8 cellular contexts compared by ENCODE assay signal in the genomic region with DNA sequence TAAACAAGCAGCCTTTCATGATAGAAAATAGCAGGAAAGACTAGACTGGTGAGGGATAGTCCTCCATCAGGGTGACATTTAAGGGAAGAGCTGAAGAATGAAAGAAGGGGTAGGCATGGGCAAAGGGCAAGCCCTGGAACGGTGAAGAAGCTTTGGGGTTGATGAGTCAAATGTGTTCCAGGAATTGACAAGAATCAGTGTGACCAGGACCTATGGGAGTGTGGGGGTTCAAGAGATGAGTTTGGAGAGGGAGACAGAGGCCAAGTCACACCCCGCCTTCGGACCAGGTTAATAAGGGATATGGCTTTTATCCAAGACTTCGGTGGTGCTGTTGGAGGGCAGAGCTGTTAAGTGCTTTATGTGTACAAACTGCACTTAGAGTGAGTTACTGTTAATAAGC. TPM values are rescaled to one million over a fixed set of nuclear protein-coding genes. Genes with fewer than 3 reads are reported as not detected.
DNase-seq lines count a peak whose midpoint lies in the region; ATAC-seq and TF ChIP-seq lines count a peak whose summit lies in the region.

No MANE protein-coding gene starts in this region.

- 16 to 26% (median 21%) methylated on average over 4 of the region's 4 CpGs for WGBS in ovary, 3 donors

- H4K20me1 ChIP-seq in PC-3 (ENCODE audit: low read length) = peaks cover 10% of the 10 kb centered on the region; the same call in 1 of the 2 replicates

- peaks cover 44% of the 10 kb centered on the region for H3K79me2 ChIP-seq in PC-3 (ENCODE audit: low read length)

- peak overlapping the region; percentile 89 for H3K4me3 Mint-ChIP-seq in CD8-positive, alpha-beta T cell

- POLR2A ChIA-PET in CD8-positive, alpha-beta T cell (lab: Charles Lee) = no interaction called here
- POLR2A ChIA-PET in PC-3 (lab: Charles Lee; ENCODE audit: unreplicated experiment) = interaction anchor here (0.6 kb wide), 1 partner anchor 131 kb away, joined by 4 read pairs; no protein-coding TSS in a partner anchor

- peaks cover 37% of the 10 kb centered on the region for H3K4me1 Mint-ChIP-seq in CD8-positive, alpha-beta T cell (ENCODE audit: low read depth)

- peak overlapping the region; percentile 95 for H3K9ac ChIP-seq in PC-3 (ENCODE audit: low read length)

- peaks cover 31% of the 10 kb centered on the region for H3K4me1 ChIP-seq in CD8-positive, alpha-beta T cell (ENCODE audit: insufficient read depth, low read length)
- peaks cover 18% of the 10 kb centered on the region; the same call in 1 of the 2 replicates for H3K4me1 ChIP-seq in PC-3 (ENCODE audit: insufficient read depth, low read length)
- H3K4me1 ChIP-seq in ovary (ENCODE audit: insufficient read depth) = peaks cover 2% of the 10 kb centered on the region

- CTCF ChIA-PET in CD8-positive, alpha-beta T cell (lab: Charles Lee) = interaction anchor here (1.4 kb wide), 1 partner anchor 29 kb away, joined by 3 read pairs; the partner anchor contains the start of gene INPP5E
- CTCF ChIA-PET in PC-3 (lab: Charles Lee) = no interaction called here

- H3K36me3 Mint-ChIP-seq in CD8-positive, alpha-beta T cell = peaks cover 66% of the 10 kb centered on the region

- H3K4me3 ChIP-seq in CD8-positive, alpha-beta T cell (ENCODE audit: low read depth, low read length) = peak overlapping the region; percentile 79
- peak overlapping the region; percentile 93 for H3K4me3 ChIP-seq in PC-3 (ENCODE audit: low read length)
- H3K4me3 ChIP-seq in ovary = peak overlapping the region; percentile 92

- H3K4me2 ChIP-seq in PC-3 (ENCODE audit: low read length) = peak overlapping the region; percentile 86

- no peak for TF ChIP-seq CTCF in CD8-positive, alpha-beta T cell (IDR thresholded peaks at IDR 0.05)
- no peak for TF ChIP-seq CTCF in PC-3 (conservative IDR thresholded peaks at IDR 0.05; ENCODE audit: low read depth, low read length)
- no peak for TF ChIP-seq CTCF in ovary (IDR thresholded peaks at IDR 0.05)

- ATAC-seq in CD8-positive, alpha-beta T cell = no peak
- ATAC-seq in PC-3 = no peak
- ATAC-seq in GM18502 (IDR thresholded peaks at IDR 0.05; ENCODE audit: poor library complexity, unreplicated experiment) = no peak

- no peak for TF ChIP-seq EP300 in ovary (IDR thresholded peaks at IDR 0.05)

- TF ChIP-seq POLR2A in ovary (IDR thresholded peaks at IDR 0.05) = no peak

- H3K9me3 ChIP-seq in CD8-positive, alpha-beta T cell (ENCODE audit: low read length) = no peaks in the 10 kb centered on the region
- H3K9me3 ChIP-seq in PC-3 (ENCODE audit: low read length) (no peaks in the 10 kb centered on the region), ovary (no peaks in the 10 kb centered on the region)

- no peaks in the 10 kb centered on the region for H3F3A ChIP-seq in PC-3 (ENCODE audit: low read length, unreplicated experiment)

- no peaks in the 10 kb centered on the region for H3K9me3 Mint-ChIP-seq in CD8-positive, alpha-beta T cell

- no peaks in the 10 kb centered on the region for H3K27me3 ChIP-seq in CD8-positive, alpha-beta T cell (ENCODE audit: insufficient read depth, low read length)
- H3K27me3 ChIP-seq in PC-3 (ENCODE audit: low read length) = no peaks in the 10 kb centered on the region
- H3K27me3 ChIP-seq in ovary = no peaks in the 10 kb centered on the region

- H3K27me3 Mint-ChIP-seq in CD8-positive, alpha-beta T cell (ENCODE audit: low read depth) = no peaks in the 10 kb centered on the region

- BruUV-seq in PC-3 (replicated peaks; lab: Mats Ljungman, UMichigan) = no TSS peak

- H3K27ac Mint-ChIP-seq in CD8-positive, alpha-beta T cell = peak overlapping the region; percentile 90

- peak overlapping the region; percentile 88 for H3K27ac ChIP-seq in CD8-positive, alpha-beta T cell (ENCODE audit: low read depth, low read length)
- H3K27ac ChIP-seq in PC-3 (ENCODE audit: low read length) (no peak overlapping the region), epithelial cell of prostate (peak overlapping the region; percentile 59), ovary (no peak overlapping the region)

- no peaks in the 10 kb centered on the region for H3K9me2 ChIP-seq in PC-3 (replicated peaks; ENCODE audit: low read length)

- peaks cover 45% of the 10 kb centered on the region for H3K36me3 ChIP-seq in CD8-positive, alpha-beta T cell (ENCODE audit: insufficient read depth, low read length)
- H3K36me3 ChIP-seq in PC-3 (ENCODE audit: low read depth, low read length) (peaks cover 28% of the 10 kb centered on the region), ovary (no peaks in the 10 kb centered on the region)

- no peak overlapping the region for H2AFZ ChIP-seq in PC-3 (ENCODE audit: low read length)

- intact Hi-C loops in CD8-positive, alpha-beta T cell (cut with DNase I, micrococcal nuclease) = no loop called here
- intact Hi-C loops in PC-3 (cut with micrococcal nuclease) = no loop called here
- intact Hi-C loops in ovary (cut with DNase I) = no loop called here

- no peak for DNase-seq in CD8-positive, alpha-beta T cell
- DNase-seq in PC-3 (no peak), epithelial cell of prostate (ENCODE audit: low read depth, low spot score) (no peak), ovary (no peak), NCI-H526 (lab: John Stamatoyannopoulos, UW) (no peak), NOMO-1 (lab: John Stamatoyannopoulos, UW; ENCODE audit: unreplicated experiment in 2 of 2) (no peak)
- no peak for DNase-seq in effector CD8-positive, alpha-beta T cell (lab: John Stamatoyannopoulos, UW)

RNA-seq across cellular contexts. Expression of gene PMPCA, which starts 0.9 kb away (rescaled TPM):
- total RNA-seq in CD8-positive, alpha-beta T cell = 100 to 1,000 TPM; 107 to 111 TPM
- total RNA-seq in PC-3 (2014; rRNA removed) = 44.3 and 54.9 TPM in 2 replicates
- 10 to 100 TPM; 18.7 to 46.0 (median 40.1) TPM for total RNA-seq in ovary
- polyA plus RNA-seq in ovary = 10 to 100 TPM; 39.6 to 82.4 TPM

RNA-seq across cellular contexts. Expression of gene ENTR1, which starts 0.9 kb away (rescaled TPM):
- total RNA-seq in CD8-positive, alpha-beta T cell = 10 to 100 TPM; 33.0 to 34.4 TPM
- total RNA-seq in PC-3 (2014; rRNA removed) (32.3 and 38.3 TPM in 2 replicates), ovary (10 to 100 TPM; 21.3 to 52.5 (median 28.9) TPM)
- 10 to 100 TPM; 19.3 to 24.5 TPM for polyA plus RNA-seq in ovary

RNA-seq across cellular contexts. Expression of gene SNAPC4, which starts 11.4 kb away (rescaled TPM):
- total RNA-seq in CD8-positive, alpha-beta T cell = 1 to 10 TPM; 6.7 TPM
- total RNA-seq in PC-3 (2014; rRNA removed) = 7.5 and 7.8 TPM in 2 replicates
- total RNA-seq in ovary = 1 to 10 TPM; 5.4 to 9.6 (median 8.9) TPM
- 1 to 10 TPM; 3.7 to 7.3 TPM for polyA plus RNA-seq in ovary

RNA-seq across cellular contexts. Expression of gene INPP5E, which starts 28.3 kb away (rescaled TPM):
- total RNA-seq in CD8-positive, alpha-beta T cell = 10 to 100 TPM; 11.4 to 12.7 TPM
- total RNA-seq in PC-3 (2014; rRNA removed) = 10.7 and 12.2 TPM in 2 replicates
- total RNA-seq in ovary = 10 to 100 TPM; 11.0 to 18.5 (median 15.4) TPM
- polyA plus RNA-seq in ovary = 1 to 10 TPM; 3.4 to 9.7 TPM

RNA-seq across cellular contexts. Expression of gene CARD9, which starts 37.9 kb away (rescaled TPM):
- under 1 TPM; 0.14 to 0.31 TPM for total RNA-seq in CD8-positive, alpha-beta T cell
- total RNA-seq in PC-3 (2014; rRNA removed) (0.52 and 1.1 TPM in 2 replicates), ovary (1 to 10 TPM in 4 of 7 donors, under 1 TPM in 3; 0.48 to 3.5 (median 1.3) TPM)
- under 1 TPM in 1 of 2 donors, not detected in 1; 0.61 TPM for polyA plus RNA-seq in ovary

Comparison
In these comparisons a context has a peak if more than half of its experiments do, and no peak if none do; other contexts are left out.
1. H3K27ac ChIP-seq: peak in CD8-positive, alpha-beta T cell (single experiment) and epithelial cell of prostate (single experiment); none in PC-3 (single experiment) and ovary (0 of 2).
2. Peak in every context shown above with its lines, with median percentiles within 50 percentile points of each other: H3K4me3 ChIP-seq.